In genomic region chr15:59332009-59332408, GRCh38 we compare ENCODE assay signal across 28 cellular contexts.
"Had no signal": no experiment of that assay in that cellular context is flagged by ENCODE, and none has a peak within 500 bp of the region (broad histone marks: within the 10 kb centered on the region; RNA-seq: fewer than 3 reads in every experiment).

No MANE protein-coding gene starts in this region.

- H3K4me3 ChIP-seq: heart left ventricle, mucosa of descending colon, right lobe of liver, tibial artery had no signal

- H3K27ac Mint-ChIP-seq: activated naive CD8-positive, alpha-beta T cell; endodermal cell; nephron; progenitor cell of endocrine pancreas; stimulated activated effector memory CD8-positive, alpha-beta T cell treated with anti-CD3 and anti-CD28 coated beads, Interleukin-12 subunit alpha, Interleukin-12 subunit beta, amount 100 ng/mL, for 72 hours; stimulated activated naive CD8-positive, alpha-beta T cell treated with anti-CD3 and anti-CD28 coated beads, Interleukin-15, amount 100 ng/mL, for 72 hours had no signal

- H3K36me3 ChIP-seq: heart left ventricle, neutrophil, right lobe of liver, tibial artery had no signal

- H3K9me3 ChIP-seq: heart left ventricle, mucosa of descending colon, neutrophil, right lobe of liver, tibial artery had no signal

- H3K9me3 Mint-ChIP-seq: central memory CD8-positive, alpha-beta T cell; dendritic cell treated with granulocyte-macrophage colony-stimulating factor and Interleukin-4, amounts not matched to agents 40 ng/mL and 50 ng/mL, for 4 days; endodermal cell; immature natural killer cell; nephron; stimulated activated effector memory CD8-positive, alpha-beta T cell treated with anti-CD3 and anti-CD28 coated beads, Interleukin-12 subunit alpha, Interleukin-12 subunit beta, amount 100 ng/mL, for 72 hours; stimulated activated naive CD8-positive, alpha-beta T cell treated with anti-CD3 and anti-CD28 coated beads, Interleukin-15, amount 100 ng/mL, for 72 hours had no signal

- H3K27ac ChIP-seq: heart left ventricle, neutrophil, right lobe of liver, tibial artery had no signal

- ATAC-seq: esophagus mucosa; heart left ventricle; right lobe of liver; stimulated activated effector memory CD8-positive, alpha-beta T cell treated with anti-CD3 and anti-CD28 coated beads, Interleukin-12 subunit alpha, Interleukin-12 subunit beta, amount 100 ng/mL, for 72 hours; stimulated activated naive CD8-positive, alpha-beta T cell treated with anti-CD3 and anti-CD28 coated beads, Interleukin-15, amount 100 ng/mL, for 72 hours had no signal

- H3K27me3 Mint-ChIP-seq: dendritic cell treated with granulocyte-macrophage colony-stimulating factor and Interleukin-4, amounts not matched to agents 40 ng/mL and 50 ng/mL, for 4 days; progenitor cell of endocrine pancreas had no signal

- H3K27me3 ChIP-seq: heart left ventricle, right lobe of liver, tibial artery had no signal

- H3K36me3 Mint-ChIP-seq: activated naive CD8-positive, alpha-beta T cell; stimulated activated effector memory CD8-positive, alpha-beta T cell treated with anti-CD3 and anti-CD28 coated beads, Interleukin-12 subunit alpha, Interleukin-12 subunit beta, amount 100 ng/mL, for 72 hours had no signal

- DNase-seq: activated CD4-positive, alpha-beta T cell treated with anti-CD3 and anti-CD28 coated beads for 4 hours; activated CD4-positive, alpha-beta T cell treated with anti-CD3 and anti-CD28 coated beads, Interleukin-2, amount 50 U/mL, for 4 hours; activated effector memory CD4-positive, alpha-beta T cell treated with Interleukin-2 at 50 U/mL for 16 hours; activated naive CD4-positive, alpha-beta T cell treated with Interleukin-2 at 50 U/mL for 16 hours; activated T-cell treated with anti-CD3 and anti-CD28 coated beads for 4 hours; anterior cingulate cortex; endodermal cell; foreskin fibroblast; heart left ventricle; hypothalamus; immature natural killer cell; kidney; left colon; mucosa of descending colon; right lobe of liver; stimulated activated CD4-positive, alpha-beta T cell treated with anti-CD3 and anti-CD28 coated beads, Interleukin-12 subunit alpha, Interleukin-12 subunit beta, amount 100 ng/mL, for 4 hours; stimulated activated CD4-positive, alpha-beta T cell treated with anti-CD3 and anti-CD28 coated beads, Interleukin-4, amount 100 ng/mL, for 24 hours; stimulated activated naive CD8-positive, alpha-beta T cell treated with anti-CD3 and anti-CD28 coated beads, Interleukin-15, amount 100 ng/mL, for 72 hours; substantia nigra; tibial artery had no signal

- H3K4me3 Mint-ChIP-seq: activated naive CD8-positive, alpha-beta T cell; central memory CD8-positive, alpha-beta T cell; dendritic cell treated with granulocyte-macrophage colony-stimulating factor and Interleukin-4, amounts not matched to agents 40 ng/mL and 50 ng/mL, for 4 days; endodermal cell; immature natural killer cell; nephron; stimulated activated effector memory CD8-positive, alpha-beta T cell treated with anti-CD3 and anti-CD28 coated beads, Interleukin-12 subunit alpha, Interleukin-12 subunit beta, amount 100 ng/mL, for 72 hours; stimulated activated naive CD8-positive, alpha-beta T cell treated with anti-CD3 and anti-CD28 coated beads, Interleukin-15, amount 100 ng/mL, for 72 hours had no signal
